Comparison of ENCODE assay signal across 8 cellular contexts in genomic region chr3:159765025-159765859, GRCh38.
DNase-seq lines count a peak whose midpoint lies in the region; ATAC-seq and TF ChIP-seq lines count a peak whose summit lies in the region.

No MANE protein-coding gene starts in this region.

- peaks cover 23% of the 10 kb centered on the region for H3K4me1 Mint-ChIP-seq in endodermal cell

- H3K36me3 ChIP-seq in HUES64 (ENCODE audit: insufficient read depth, low read length) (no peaks in the 10 kb centered on the region), endodermal cell (ENCODE audit: control insufficient read depth, insufficient read depth, low read length) (no peaks in the 10 kb centered on the region), lung (ENCODE audit: control insufficient read depth in 2 of 2, insufficient read depth in 2 of 2, low read length in 2 of 2) (no peaks in the 10 kb centered on the region), subcutaneous abdominal adipose tissue (ENCODE audit: control insufficient read depth in 5 of 5, insufficient read depth in 5 of 5, low read length in 5 of 5) (no peaks in the 10 kb centered on the region)

- peaks cover 28% of the 10 kb centered on the region for H3K27me3 Mint-ChIP-seq in endodermal cell (ENCODE audit: insufficient read depth)

- H3K9me3 ChIP-seq in HUES64 (ENCODE audit: insufficient read depth, low read depth, low read length) (no peaks in the 10 kb centered on the region), endodermal cell (ENCODE audit: control insufficient read depth, low read length) (no peaks in the 10 kb centered on the region), lung (ENCODE audit: control insufficient read depth in 2 of 2, insufficient read depth in 1 of 2, low read length in 1 of 2) (no peaks in the 10 kb centered on the region), subcutaneous abdominal adipose tissue (ENCODE audit: control insufficient read depth in 5 of 5, low read length in 5 of 5) (no peaks in the 10 kb centered on the region)

- DNase-seq in DMS 273 (lab: John Stamatoyannopoulos, UW; ENCODE audit: unreplicated experiment), result peak; percentile 94
- peak; percentile 69 to 90 for DNase-seq in SW 1271 (lab: John Stamatoyannopoulos, UW)
- DNase-seq in endodermal cell, result peak; percentile 87
- peak; percentile 71 for DNase-seq in lung (ENCODE audit: low spot score)

- no peak for TF ChIP-seq CTCF in endodermal cell (conservative IDR thresholded peaks at IDR 0.05)
- no peak for TF ChIP-seq CTCF in lung (IDR thresholded peaks at IDR 0.05; ENCODE audit: control extremely low read depth, extremely low read depth)

- peak overlapping the region; percentile 82 for H3K4me3 Mint-ChIP-seq in endodermal cell

- H3K27ac ChIP-seq in HUES64 (ENCODE audit: low read depth, low read length) (no peak overlapping the region), endodermal cell (ENCODE audit: low read depth, low read length) (peak overlapping the region; percentile 71), lung (ENCODE audit: low read depth in 1 of 2, low read length in 1 of 2) (peak overlapping the region; percentile 97 to 99), subcutaneous abdominal adipose tissue (ENCODE audit: low read depth, low read length) (peak overlapping the region; percentile 98)

- no peak overlapping the region for H3K27ac Mint-ChIP-seq in endodermal cell

- WGBS in HUES64, result under 1% methylated on average over 43 of the region's 47 CpGs
- WGBS in endodermal cell (ENCODE audit: insufficient coverage in 1 of 2, insufficient read length in 1 of 2), 2 experiments, result 0% methylated on average over 11 to 47 of the region's 47 CpGs
- WGBS in lung, 2 donors, result 0 to 1% methylated on average over 44 to 47 of the region's 47 CpGs

- no peaks in the 10 kb centered on the region for H3K9me3 Mint-ChIP-seq in endodermal cell

- ATAC-seq in lung (ENCODE audit: insufficient read depth, low FRiP score), result peak; percentile 48
- no peak for ATAC-seq in GM18861 (IDR thresholded peaks at IDR 0.05; ENCODE audit: unreplicated experiment)
- ATAC-seq in HG03045 (IDR thresholded peaks at IDR 0.05; ENCODE audit: unreplicated experiment), result no peak

- no peaks in the 10 kb centered on the region for H3K36me3 Mint-ChIP-seq in endodermal cell (ENCODE audit: low read depth)

- peak overlapping the region; percentile 66 for H3K4me3 ChIP-seq in HUES64 (ENCODE audit: low read length)
- H3K4me3 ChIP-seq in endodermal cell (ENCODE audit: low read length), result peak overlapping the region; percentile 84
- H3K4me3 ChIP-seq in lung, result peak overlapping the region; percentile 84
- peak overlapping the region; percentile 80 to 87 (median 84) for H3K4me3 ChIP-seq in subcutaneous abdominal adipose tissue (ENCODE audit: low read depth in 1 of 5, low read length in 5 of 5)

- H3K4me1 ChIP-seq in HUES64 (ENCODE audit: insufficient read depth, low read length) (peaks cover 19% of the 10 kb centered on the region), endodermal cell (ENCODE audit: control insufficient read depth, insufficient read depth, low read length) (peaks cover 4% of the 10 kb centered on the region), lung (ENCODE audit: control insufficient read depth in 2 of 2, insufficient read depth in 2 of 2, low read length in 2 of 2) (peaks cover 6 to 13% of the 10 kb centered on the region in 2 donors), subcutaneous abdominal adipose tissue (ENCODE audit: control insufficient read depth in 5 of 5, insufficient read depth in 5 of 5, low read length in 5 of 5) (peaks cover 2 to 59% (median 53%) of the 10 kb centered on the region in 5 donors)

- H3K27me3 ChIP-seq in HUES64 (ENCODE audit: insufficient read depth, low read length), result 0 out of 2 replicates have a peak, but pooled peaks cover 6% of the 10 kb centered on the region
- no peaks in the 10 kb centered on the region for H3K27me3 ChIP-seq in endodermal cell (ENCODE audit: control insufficient read depth, insufficient read depth, low read length, poor library complexity, severe bottlenecking)
- H3K27me3 ChIP-seq in lung (ENCODE audit: control insufficient read depth, insufficient read depth), result no peaks in the 10 kb centered on the region
- no peaks in the 10 kb centered on the region for H3K27me3 ChIP-seq in subcutaneous abdominal adipose tissue (ENCODE audit: control insufficient read depth in 5 of 5, insufficient read depth in 4 of 5, low read length in 5 of 5)

- H3K9ac ChIP-seq in HUES64 (ENCODE audit: low read depth, low read length), result peak overlapping the region; percentile 70
- H3K9ac ChIP-seq in endodermal cell (ENCODE audit: extremely low read depth, low read length, poor library complexity, severe bottlenecking), result no peak overlapping the region
- H3K9ac ChIP-seq in subcutaneous abdominal adipose tissue (ENCODE audit: low read length in 5 of 5), result peak overlapping the region; percentile 77 to 95 (median 86)
